In genomic region chr1:96030312-96030711, GRCh38 we compare ENCODE assay signal across 29 cellular contexts.
"Had no signal": no experiment of that assay in that cellular context is flagged by ENCODE, and none has a peak within 500 bp of the region (broad histone marks: within the 10 kb centered on the region; RNA-seq: fewer than 3 reads in every experiment).

No MANE protein-coding gene starts in this region.

- H3K27me3 ChIP-seq: stomach, suprapubic skin, testis, thyroid gland, tibial artery, tibial nerve, transverse colon, upper lobe of left lung, upper lobe of right lung, uterus, vagina had no signal

- FAIRE-seq: urothelium cell line had no signal

- H3K36me3 Mint-ChIP-seq: stimulated activated effector memory CD8-positive, alpha-beta T cell treated with anti-CD3 and anti-CD28 coated beads, Interleukin-12 subunit alpha, Interleukin-12 subunit beta, amount 100 ng/mL, for 72 hours; stimulated activated memory B cell treated with anti-CD40 and anti-IgM and Interleukin-4, amounts not matched to agents 10 μg/mL and 1 μg/mL and 100 μg/mL, for 72 hours; stimulated activated naive B cell treated with anti-CD40 and anti-IgM and Interleukin-4, amounts not matched to agents 10 μg/mL and 1 μg/mL and 100 μg/mL, for 72 hours; type B pancreatic cell had no signal

- DNase-seq: stimulated activated CD4-positive, alpha-beta T cell treated with anti-CD3 and anti-CD28 coated beads, Interleukin-2, amount 100 ng/mL, for 48 hours; stimulated activated CD4-positive, alpha-beta T cell treated with anti-CD3 and anti-CD28 coated beads, Interleukin-4, amount 100 ng/mL, for 1 hour; stimulated activated CD4-positive, alpha-beta T cell treated with anti-CD3 and anti-CD28 coated beads, Interleukin-4, amount 100 ng/mL, for 24 hours; stimulated activated CD4-positive, alpha-beta T cell treated with anti-CD3 and anti-CD28 coated beads, Interleukin-4, amount 100 ng/mL, for 4 hours; stimulated activated CD8-positive, alpha-beta memory T cell treated with anti-CD3 and anti-CD28 coated beads, Interleukin-4, amount 100 ng/mL, for 48 hours; stimulated activated naive B cell treated with anti-CD40 and anti-IgM and Interleukin-4, amounts not matched to agents 10 μg/mL and 1 μg/mL and 100 μg/mL, for 72 hours; stimulated activated naive CD4-positive, alpha-beta T cell; stimulated activated naive CD4-positive, alpha-beta T cell treated with Interleukin-2 at 50 U/mL for 16 hours; stimulated activated naive CD8-positive, alpha-beta T cell treated with anti-CD3 and anti-CD28 coated beads, Interleukin-15, amount 100 ng/mL, for 72 hours; stimulated activated naive CD8-positive, alpha-beta T cell treated with anti-CD3 and anti-CD28 coated beads, Interleukin-15, Interleukin-2, amounts not matched to agents 100 U/mL and 50 U/mL, for 24 hours; stomach; substantia nigra; testis; thyroid gland; tibial artery; transverse colon; trophoblast cell; upper lobe of left lung; upper lobe of right lung; uterus had no signal

- H3K4me1 ChIP-seq: stomach, suprapubic skin, testis, thyroid gland, tibial artery, tibial nerve, transverse colon, upper lobe of left lung, upper lobe of right lung, uterus, vagina had no signal

- H3K4me3 Mint-ChIP-seq: stimulated activated effector memory CD8-positive, alpha-beta T cell treated with anti-CD3 and anti-CD28 coated beads, Interleukin-12 subunit alpha, Interleukin-12 subunit beta, amount 100 ng/mL, for 72 hours; stimulated activated memory B cell treated with anti-CD40 and anti-IgM and Interleukin-4, amounts not matched to agents 10 μg/mL and 1 μg/mL and 100 μg/mL, for 72 hours; stimulated activated naive B cell treated with anti-CD40 and anti-IgM and Interleukin-4, amounts not matched to agents 10 μg/mL and 1 μg/mL and 100 μg/mL, for 72 hours; stimulated activated naive CD8-positive, alpha-beta T cell treated with anti-CD3 and anti-CD28 coated beads, Interleukin-15, amount 100 ng/mL, for 72 hours; stimulated activated naive CD8-positive, alpha-beta T cell treated with anti-CD3 and anti-CD28 coated beads, Interleukin-15, Interleukin-2, amounts not matched to agents 100 ng/mL and 50 ng/mL, for 24 hours; type B pancreatic cell had no signal

- H3K4me1 Mint-ChIP-seq: stimulated activated effector memory CD8-positive, alpha-beta T cell treated with anti-CD3 and anti-CD28 coated beads, Interleukin-12 subunit alpha, Interleukin-12 subunit beta, amount 100 ng/mL, for 72 hours; stimulated activated memory B cell treated with anti-CD40 and anti-IgM and Interleukin-4, amounts not matched to agents 10 μg/mL and 1 μg/mL and 100 μg/mL, for 72 hours; stimulated activated naive B cell treated with anti-CD40 and anti-IgM and Interleukin-4, amounts not matched to agents 10 μg/mL and 1 μg/mL and 100 μg/mL, for 72 hours; stimulated activated naive CD8-positive, alpha-beta T cell treated with anti-CD3 and anti-CD28 coated beads, Interleukin-15, amount 100 ng/mL, for 72 hours had no signal

- H3K9me3 ChIP-seq: suprapubic skin, testis, thoracic aorta, thyroid gland, tibial artery, tibial nerve, transverse colon, upper lobe of right lung, uterus, vagina had no signal

- H3K27ac ChIP-seq: stomach, suprapubic skin, testis, thoracic aorta, thyroid gland, tibial artery, tibial nerve, transverse colon, upper lobe of left lung, upper lobe of right lung, uterus, vagina had no signal

- ATAC-seq: stimulated activated effector memory CD8-positive, alpha-beta T cell treated with anti-CD3 and anti-CD28 coated beads, Interleukin-12 subunit alpha, Interleukin-12 subunit beta, amount 100 ng/mL, for 72 hours; stimulated activated memory B cell treated with anti-CD40 and anti-IgM and Interleukin-4, amounts not matched to agents 10 μg/mL and 1 μg/mL and 100 μg/mL, for 72 hours; stimulated activated naive B cell treated with anti-CD40 and anti-IgM and Interleukin-4, amounts not matched to agents 10 μg/mL and 1 μg/mL and 100 μg/mL, for 72 hours; stimulated activated naive CD8-positive, alpha-beta T cell treated with anti-CD3 and anti-CD28 coated beads, Interleukin-15, amount 100 ng/mL, for 72 hours; stimulated activated naive CD8-positive, alpha-beta T cell treated with anti-CD3 and anti-CD28 coated beads, Interleukin-15, Interleukin-2, amounts not matched to agents 100 U/mL and 50 U/mL, for 24 hours; upper lobe of right lung had no signal

- H3K27me3 Mint-ChIP-seq: stimulated activated memory B cell treated with anti-CD40 and anti-IgM and Interleukin-4, amounts not matched to agents 10 μg/mL and 1 μg/mL and 100 μg/mL, for 72 hours; stimulated activated naive B cell treated with anti-CD40 and anti-IgM and Interleukin-4, amounts not matched to agents 10 μg/mL and 1 μg/mL and 100 μg/mL, for 72 hours; stimulated activated naive CD8-positive, alpha-beta T cell treated with anti-CD3 and anti-CD28 coated beads, Interleukin-15, amount 100 ng/mL, for 72 hours; stimulated activated naive CD8-positive, alpha-beta T cell treated with anti-CD3 and anti-CD28 coated beads, Interleukin-15, Interleukin-2, amounts not matched to agents 100 ng/mL and 50 ng/mL, for 24 hours; type B pancreatic cell had no signal

- H3K36me3 ChIP-seq: stomach, suprapubic skin, thoracic aorta, thyroid gland, tibial artery, tibial nerve, transverse colon, upper lobe of left lung, upper lobe of right lung, uterus, vagina had no signal

- H3K27ac Mint-ChIP-seq: stimulated activated effector memory CD8-positive, alpha-beta T cell treated with anti-CD3 and anti-CD28 coated beads, Interleukin-12 subunit alpha, Interleukin-12 subunit beta, amount 100 ng/mL, for 72 hours; stimulated activated memory B cell treated with anti-CD40 and anti-IgM and Interleukin-4, amounts not matched to agents 10 μg/mL and 1 μg/mL and 100 μg/mL, for 72 hours; stimulated activated naive B cell treated with anti-CD40 and anti-IgM and Interleukin-4, amounts not matched to agents 10 μg/mL and 1 μg/mL and 100 μg/mL, for 72 hours; stimulated activated naive CD8-positive, alpha-beta T cell treated with anti-CD3 and anti-CD28 coated beads, Interleukin-15, amount 100 ng/mL, for 72 hours; stimulated activated naive CD8-positive, alpha-beta T cell treated with anti-CD3 and anti-CD28 coated beads, Interleukin-15, Interleukin-2, amounts not matched to agents 100 ng/mL and 50 ng/mL, for 24 hours; type B pancreatic cell had no signal

- H3K4me3 ChIP-seq: stomach, suprapubic skin, testis, thoracic aorta, thyroid gland, tibial artery, tibial nerve, transverse colon, upper lobe of left lung, upper lobe of right lung, uterus, vagina had no signal

- H3K9me3 Mint-ChIP-seq: stimulated activated memory B cell treated with anti-CD40 and anti-IgM and Interleukin-4, amounts not matched to agents 10 μg/mL and 1 μg/mL and 100 μg/mL, for 72 hours had no signal
